ENCODE assay signal across 8 cellular contexts in the genomic region with DNA sequence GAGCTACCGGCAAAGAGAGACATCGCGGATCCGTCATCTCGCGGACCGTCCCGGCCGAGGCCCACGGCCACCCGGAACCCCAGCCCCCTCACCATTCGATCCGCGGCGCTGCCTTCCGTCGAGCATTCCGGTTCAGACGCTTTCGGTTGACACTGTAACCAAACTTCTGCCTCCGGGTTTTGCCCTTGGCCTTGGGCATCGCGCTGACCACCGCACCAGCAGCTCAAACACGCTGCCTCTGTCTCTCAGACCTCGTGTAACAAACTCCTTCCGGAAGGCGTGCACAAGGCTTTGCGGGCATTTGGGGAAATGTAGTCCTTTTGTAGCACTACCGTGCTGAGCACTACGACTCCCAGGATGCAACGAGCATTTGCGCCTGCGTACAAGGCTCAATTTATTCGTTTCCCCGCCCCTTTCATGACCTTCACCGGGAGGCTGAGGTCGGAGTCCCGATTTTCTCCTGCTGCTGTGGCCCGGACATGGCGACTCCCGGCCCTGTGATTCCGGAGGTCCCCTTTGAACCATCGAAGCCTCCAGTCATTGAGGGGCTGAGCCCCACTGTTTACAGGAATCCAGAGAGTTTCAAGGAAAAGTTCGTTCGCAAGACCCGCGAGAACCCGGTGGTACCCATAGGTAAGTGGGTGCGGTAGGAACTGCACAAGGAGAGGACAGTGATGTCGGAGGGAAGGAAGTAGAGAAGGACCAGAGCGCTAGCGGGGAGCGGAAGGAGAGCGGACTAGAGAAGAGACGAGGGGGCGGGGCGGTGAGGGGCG. TPM values are rescaled to one million over a fixed set of nuclear protein-coding genes. Genes with fewer than 3 reads are reported as not detected.
DNase-seq lines count a peak whose midpoint lies in the region; ATAC-seq and TF ChIP-seq lines count a peak whose summit lies in the region.

Gene HIGD2A (plus strand): TSS at position 411 of the 773 bp plus-strand sequence. CDS start 69 bp downstream, at position 480.
Gene NOP16 (minus strand): TSS at position 258 of the 773 bp plus-strand sequence. CDS start 59 bp downstream, at position 199.

- H4K12ac ChIP-seq in trophoblast cell (ENCODE audit: low read depth, low read length) = peak within 1 kb of the TSS; percentile 97

- no peak for TF ChIP-seq EP300 in transverse colon (IDR thresholded peaks at IDR 0.05; ENCODE audit: low read depth)

- H3K79me2 ChIP-seq in trophoblast cell (ENCODE audit: control insufficient read depth, insufficient read depth, low read length, poor library complexity) = peaks cover 11% of the 10 kb centered on the region

- H4K91ac ChIP-seq in trophoblast cell (ENCODE audit: low read depth, low read length) = peak within 1 kb of the TSS; percentile 95

- H3K18ac ChIP-seq in trophoblast cell (ENCODE audit: low read length) = peak within 1 kb of the TSS; percentile 91

- peak within 1 kb of the TSS; percentile 92 for H2AK5ac ChIP-seq in trophoblast cell (ENCODE audit: low read length)

- peak within 1 kb of the TSS; percentile 96 for H4K8ac ChIP-seq in trophoblast cell (ENCODE audit: low read depth, low read length)

- peak within 1 kb of the TSS; percentile 86 for H3K4ac ChIP-seq in trophoblast cell (ENCODE audit: low read depth, low read length)

- peak; percentile 89 for ATAC-seq in HG02798 (IDR thresholded peaks at IDR 0.05; ENCODE audit: poor library complexity, unreplicated experiment)

- WGBS in trophoblast cell (ENCODE audit: extremely low coverage, insufficient coverage, insufficient read length) = no CpG with 5 or more reads among the region's 59 CpGs
- 0 to 1% methylated on average over 4 to 48 of the region's 59 CpGs for WGBS in transverse colon (ENCODE audit: low coverage in 1 of 2), 2 donors

- peak within 1 kb of the TSS; percentile 96 for H2BK5ac ChIP-seq in trophoblast cell (ENCODE audit: low read depth, low read length, poor library complexity)

- H3K79me1 ChIP-seq in trophoblast cell (ENCODE audit: low read length) = peaks cover 9% of the 10 kb centered on the region

- H3K4me3 ChIP-seq in GM12875 (ENCODE audit: low read depth, low read length) (peak within 1 kb of the TSS; percentile 88), adipocyte (ENCODE audit: low read length) (peak within 1 kb of the TSS; percentile 91), trophoblast cell (ENCODE audit: low read depth, low read length) (peak within 1 kb of the TSS; percentile 82), transverse colon (peak within 1 kb of the TSS; percentile 60 to 78 (median 72))

- H3K9me3 ChIP-seq in adipocyte (ENCODE audit: control insufficient read depth, low read length) (no peaks in the 10 kb centered on the region), trophoblast cell (ENCODE audit: insufficient read depth, low read depth, low read length) (no peaks in the 10 kb centered on the region), transverse colon (no peaks in the 10 kb centered on the region)

- H2BK12ac ChIP-seq in trophoblast cell (ENCODE audit: low read length) = no peak within 1 kb of the TSS

- peak within 1 kb of the TSS; percentile 84 for H2AFZ ChIP-seq in trophoblast cell (ENCODE audit: insufficient read depth, low read length, poor library complexity)

- peak; percentile 88 for DNase-seq in NCI-H1436 (lab: John Stamatoyannopoulos, UW)
- DNase-seq in T follicular helper cell (ENCODE audit: low read depth) = peak; percentile 99
- peak; percentile 100 for DNase-seq in adipocyte (ENCODE audit: low read depth)
- DNase-seq in cardiac septum (ENCODE audit: low spot score) = peak; percentile 98
- peak; percentile 96 to 99 for DNase-seq in trophoblast cell
- DNase-seq in transverse colon = peak; percentile 100

- TF ChIP-seq CTCF in GM12875 (IDR thresholded peaks at IDR 0.05; ENCODE audit: borderline replicate concordance, insufficient read depth, low read depth, low read length) = no peak
- peak in 2 of 5 experiments; percentile 56 to 65 for TF ChIP-seq CTCF in transverse colon (IDR thresholded peaks at IDR 0.05)

- H3K23ac ChIP-seq in trophoblast cell (ENCODE audit: low read length) = no peak within 1 kb of the TSS

- H3K9ac ChIP-seq in adipocyte (ENCODE audit: low read length) = peak within 1 kb of the TSS; percentile 95
- peak within 1 kb of the TSS; percentile 91 for H3K9ac ChIP-seq in trophoblast cell (ENCODE audit: low read length)

- H3K27me3 ChIP-seq in adipocyte (replicated peaks; ENCODE audit: control insufficient read depth, insufficient read depth, low read length) (no peaks in the 10 kb centered on the region), trophoblast cell (ENCODE audit: insufficient read depth, low read length) (no peaks in the 10 kb centered on the region), transverse colon (no peaks in the 10 kb centered on the region)

- H3K4me2 ChIP-seq in trophoblast cell (ENCODE audit: low read length) = peak within 1 kb of the TSS; percentile 86

- H3K27ac ChIP-seq in trophoblast cell (ENCODE audit: low read depth, low read length) = peak within 1 kb of the TSS; percentile 96
- peak within 1 kb of the TSS; percentile 92 to 98 (median 96) for H3K27ac ChIP-seq in transverse colon

- H3K4me1 ChIP-seq in adipocyte (ENCODE audit: control insufficient read depth, insufficient read depth, low read length) (peaks cover 20% of the 10 kb centered on the region), trophoblast cell (ENCODE audit: control insufficient read depth in 1 of 2, insufficient read depth in 2 of 2, low read length in 2 of 2) (peaks cover 0 to 7% of the 10 kb centered on the region in 2 experiments), transverse colon (peaks cover 0 to 30% (median 18%) of the 10 kb centered on the region in 4 donors)

- H3K36me3 ChIP-seq in adipocyte (ENCODE audit: control insufficient read depth, insufficient read depth, low read length, severe bottlenecking) (peaks cover 55% of the 10 kb centered on the region), trophoblast cell (ENCODE audit: control insufficient read depth in 1 of 2, insufficient read depth in 2 of 2, low read length in 2 of 2) (peaks cover 36 to 49% of the 10 kb centered on the region in 2 experiments), transverse colon (peaks cover 0 to 24% (median 8%) of the 10 kb centered on the region in 4 donors)

- peak within 1 kb of the TSS; percentile 92 for H2BK120ac ChIP-seq in trophoblast cell (ENCODE audit: insufficient read depth, low read length, poor library complexity)

- intact Hi-C loops in cardiac septum (cut with DNase I) = loop anchor here (2.0 kb wide), 1 partner anchor 28 kb away; the partner anchor contains the start of gene KIAA1191
- intact Hi-C loops in transverse colon (cut with DNase I; ENCODE audit: low total_unique reads) = no loop called here

- no peak for TF ChIP-seq POLR2A in transverse colon (IDR thresholded peaks at IDR 0.05)

- in situ Hi-C loops in transverse colon (cut with MboI; ENCODE audit: low pct_ligation_motif_present in 1 of 4, low pct_unique_long_range_greater_than_20kb in 1 of 4, low sequenced_read_pairs in 3 of 4) = no loop called here

- H3K14ac ChIP-seq in trophoblast cell (ENCODE audit: low read length) = peak within 1 kb of the TSS; percentile 96

RNA-seq across cellular contexts. Expression of gene HIGD2A, which starts in this region (rescaled TPM):
- 266 TPM for total RNA-seq in cardiac septum
- polyA plus RNA-seq in trophoblast cell (2013) = 172 and 175 TPM in 2 replicates
- 100 to 1,000 TPM; 158 to 320 (median 207) TPM for total RNA-seq in transverse colon

RNA-seq across cellular contexts. Expression of gene NOP16, which starts in this region (rescaled TPM):
- total RNA-seq in cardiac septum (22.5 TPM), transverse colon (10 to 100 TPM in 1 of 4 donors, 1 to 10 TPM in 3; 1.8 to 12.7 (median 8.5) TPM)
- polyA plus RNA-seq in trophoblast cell (2013) = 27.9 and 28.9 TPM in 2 replicates

Comparison
In these comparisons a context has a peak if more than half of its experiments do, and no peak if none do; other contexts are left out.
1. Peak in every context shown above with its lines: DNase-seq, ATAC-seq, H3K4me3 ChIP-seq and H3K27ac ChIP-seq.